ENCODE assay signal across 1 cellular context in genomic region chr13:42255854-42256253, GRCh38.
TF ChIP-seq lines count a peak whose summit lies in the region.

No MANE protein-coding gene starts in this region.

TF ChIP-seq in H1, 55 proteins besides CTCF, POLR2A, EP300 and RAD21:
- TF ChIP-seq CHD7 (IDR thresholded peaks at IDR 0.05; ENCODE audit: insufficient replicate concordance, low read length), result no peak
- no peak for TF ChIP-seq CHD2 (IDR thresholded peaks at IDR 0.05; ENCODE audit: low read length)
- TF ChIP-seq POU5F1 (IDR thresholded peaks at IDR 0.05; ENCODE audit: low read depth, low read length), result no peak
- no peak for TF ChIP-seq ASH2L (IDR thresholded peaks at IDR 0.05; ENCODE audit: low read length)
- TF ChIP-seq CTBP2 (IDR thresholded peaks at IDR 0.05; ENCODE audit: borderline replicate concordance, insufficient read depth, insufficient read length, low read length), result no peak
- no peak for TF ChIP-seq PHF8 (conservative IDR thresholded peaks at IDR 0.05; ENCODE audit: low read depth, low read length)
- no peak for TF ChIP-seq HDAC2 (IDR thresholded peaks at IDR 0.05; ENCODE audit: borderline replicate concordance in 1 of 2, low read depth in 2 of 2, low read length in 2 of 2)
- TF ChIP-seq SIN3A (conservative IDR thresholded peaks at IDR 0.05 in 1 of 2, IDR thresholded peaks at IDR 0.05 in 1 of 2; ENCODE audit: low read depth in 1 of 2, low read length in 2 of 2), result no peak
- no peak for TF ChIP-seq RXRA (IDR thresholded peaks at IDR 0.05; ENCODE audit: insufficient read depth, low read depth, low read length)
- TF ChIP-seq EGR1 (IDR thresholded peaks at IDR 0.05; ENCODE audit: borderline replicate concordance, low read depth, low read length), result no peak
- TF ChIP-seq E2F6 (IDR thresholded peaks at IDR 0.05), result no peak
- TF ChIP-seq POLR2AphosphoS5 (IDR thresholded peaks at IDR 0.05; ENCODE audit: low read depth, low read length), result no peak
- no peak for TF ChIP-seq KDM5A (IDR thresholded peaks at IDR 0.05; ENCODE audit: low read length)
